In the genomic region with DNA sequence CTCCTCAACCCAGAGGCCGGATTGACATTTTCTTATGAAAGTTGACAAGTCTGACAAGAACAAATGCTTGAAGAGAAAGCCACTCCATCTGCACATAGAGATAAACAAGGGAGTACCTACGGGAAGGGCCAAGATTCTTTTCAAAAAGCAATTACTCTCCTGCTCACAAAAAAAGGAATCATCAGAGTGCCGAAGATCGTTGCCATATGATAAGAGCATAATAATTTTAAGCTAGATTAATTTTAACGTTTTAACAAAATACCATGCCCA, we compare ENCODE assay signal across 33 cellular contexts.
"Had no signal": no experiment of that assay in that cellular context is flagged by ENCODE, and none has a peak within 500 bp of the region (broad histone marks: within the 10 kb centered on the region; RNA-seq: fewer than 3 reads in every experiment).

No MANE protein-coding gene starts in this region.

- H3K27me3 Mint-ChIP-seq: activated CD4-positive, alpha-beta memory T cell treated with anti-CD3 and anti-CD28 coated beads, Interleukin-2, amount 10 ng/mL, durations not matched to agents 7 days and 5 days; activated CD4-positive, alpha-beta T cell treated with anti-CD3 and anti-CD28 coated beads, Interleukin-2, amount 10 ng/mL, durations not matched to agents 7 days and 5 days; activated naive CD4-positive, alpha-beta T cell treated with anti-CD3 and anti-CD28 coated beads, Interleukin-2, amount 10 ng/mL, durations not matched to agents 7 days and 5 days; activated naive CD8-positive, alpha-beta T cell treated with anti-CD3 and anti-CD28 coated beads, Interleukin-2, amount 10 ng/mL, durations not matched to agents 7 days and 5 days; activated T-cell treated with anti-CD3 and anti-CD28 coated beads, Interleukin-2, amount 50 U/mL, for 24 hours; central memory CD8-positive, alpha-beta T cell; dendritic cell treated with granulocyte-macrophage colony-stimulating factor and Interleukin-4, amounts not matched to agents 40 ng/mL and 50 ng/mL, for 4 days; effector memory CD8-positive, alpha-beta T cell had no signal

- H3K36me3 Mint-ChIP-seq: activated naive CD4-positive, alpha-beta T cell treated with anti-CD3 and anti-CD28 coated beads, Interleukin-2, amount 10 ng/mL, durations not matched to agents 7 days and 5 days; activated naive CD4-positive, alpha-beta T cell treated with anti-CD3 and anti-CD28 coated beads, Interleukin-2, amount 50 U/mL, for 72 hours; activated naive CD8-positive, alpha-beta T cell treated with anti-CD3 and anti-CD28 coated beads, Interleukin-2, amount 10 ng/mL, durations not matched to agents 7 days and 5 days; WTC11 had no signal

- H3K4me3 Mint-ChIP-seq: activated CD4-positive, alpha-beta memory T cell treated with anti-CD3 and anti-CD28 coated beads, Interleukin-2, amount 10 ng/mL, durations not matched to agents 7 days and 5 days; activated CD4-positive, alpha-beta T cell treated with anti-CD3 and anti-CD28 coated beads, Interleukin-2, amount 10 ng/mL, durations not matched to agents 7 days and 5 days; activated naive CD4-positive, alpha-beta T cell treated with anti-CD3 and anti-CD28 coated beads, Interleukin-2, amount 10 ng/mL, durations not matched to agents 7 days and 5 days; activated naive CD8-positive, alpha-beta T cell treated with anti-CD3 and anti-CD28 coated beads, Interleukin-2, amount 10 ng/mL, durations not matched to agents 7 days and 5 days; activated T-cell treated with anti-CD3 and anti-CD28 coated beads, Interleukin-2, amount 50 U/mL, for 24 hours; activated T-cell treated with anti-CD3 and anti-CD28 coated beads, Interleukin-2, amount 50 U/mL, for 72 hours; central memory CD8-positive, alpha-beta T cell; dendritic cell treated with granulocyte-macrophage colony-stimulating factor and Interleukin-4, amounts not matched to agents 40 ng/mL and 50 ng/mL, for 4 days; effector memory CD8-positive, alpha-beta T cell; WTC11 had no signal

- H3K9me3 Mint-ChIP-seq: activated CD4-positive, alpha-beta memory T cell treated with anti-CD3 and anti-CD28 coated beads, Interleukin-2, amount 10 ng/mL, durations not matched to agents 7 days and 5 days; activated naive CD4-positive, alpha-beta T cell treated with anti-CD3 and anti-CD28 coated beads, Interleukin-2, amount 50 U/mL, for 72 hours; activated naive CD8-positive, alpha-beta T cell treated with anti-CD3 and anti-CD28 coated beads, Interleukin-2, amount 10 ng/mL, durations not matched to agents 7 days and 5 days; activated T-cell treated with anti-CD3 and anti-CD28 coated beads, Interleukin-2, amount 50 U/mL, for 72 hours; dendritic cell treated with granulocyte-macrophage colony-stimulating factor and Interleukin-4, amounts not matched to agents 40 ng/mL and 50 ng/mL, for 4 days; WTC11 had no signal

- ATAC-seq: activated naive CD4-positive, alpha-beta T cell treated with anti-CD3 and anti-CD28 coated beads, Interleukin-2, amount 50 U/mL, for 72 hours; activated T-cell treated with anti-CD3 and anti-CD28 coated beads, Interleukin-2, amount 50 U/mL, for 72 hours; effector memory CD8-positive, alpha-beta T cell; foreskin keratinocyte; gastrocnemius medialis; WTC11 had no signal

- DNase-seq: activated CD4-positive, alpha-beta memory T cell treated with anti-CD3 and anti-CD28 coated beads, Interleukin-2, amount 10 ng/mL, durations not matched to agents 7 days and 5 days; activated CD4-positive, alpha-beta T cell treated with anti-CD3 and anti-CD28 coated beads for 1 hour; activated CD4-positive, alpha-beta T cell treated with anti-CD3 and anti-CD28 coated beads for 4 hours; activated CD4-positive, alpha-beta T cell treated with anti-CD3 and anti-CD28 coated beads, Interleukin-2, amount 10 ng/mL, durations not matched to agents 7 days and 5 days; activated CD4-positive, alpha-beta T cell treated with anti-CD3 and anti-CD28 coated beads, Interleukin-2, amount 50 U/mL, for 4 hours; activated CD8-positive, alpha-beta memory T cell treated with anti-CD3 and anti-CD28 coated beads, Interleukin-2, amount 50 U/mL, for 48 hours; activated gamma-delta T cell; activated naive CD4-positive, alpha-beta T cell; activated naive CD4-positive, alpha-beta T cell treated with anti-CD3 and anti-CD28 coated beads, Interleukin-2, amount 10 ng/mL, durations not matched to agents 7 days and 5 days; activated naive CD8-positive, alpha-beta T cell treated with anti-CD3 and anti-CD28 coated beads, Interleukin-2, amount 10 ng/mL, durations not matched to agents 7 days and 5 days; activated T-cell treated with anti-CD3 and anti-CD28 coated beads for 4 hours; activated T-cell treated with anti-CD3 and anti-CD28 coated beads, Interleukin-2, amount 50 U/mL, for 24 hours; activated T-cell treated with anti-CD3 and anti-CD28 coated beads, Interleukin-2, amount 50 U/mL, for 72 hours; brain microvascular endothelial cell; dorsolateral prefrontal cortex; effector CD4-positive, alpha-beta T cell; effector memory CD8-positive, alpha-beta T cell; erythroblast; foreskin keratinocyte; gastrocnemius medialis; glutamatergic neuron; heart left ventricle; T-helper 2 cell had no signal

- H3K27ac Mint-ChIP-seq: activated CD4-positive, alpha-beta memory T cell treated with anti-CD3 and anti-CD28 coated beads, Interleukin-2, amount 10 ng/mL, durations not matched to agents 7 days and 5 days; activated CD4-positive, alpha-beta T cell treated with anti-CD3 and anti-CD28 coated beads, Interleukin-2, amount 10 ng/mL, durations not matched to agents 7 days and 5 days; activated naive CD4-positive, alpha-beta T cell treated with anti-CD3 and anti-CD28 coated beads, Interleukin-2, amount 10 ng/mL, durations not matched to agents 7 days and 5 days; activated naive CD4-positive, alpha-beta T cell treated with anti-CD3 and anti-CD28 coated beads, Interleukin-2, amount 50 U/mL, for 72 hours; activated naive CD8-positive, alpha-beta T cell treated with anti-CD3 and anti-CD28 coated beads, Interleukin-2, amount 10 ng/mL, durations not matched to agents 7 days and 5 days; activated T-cell treated with anti-CD3 and anti-CD28 coated beads, Interleukin-2, amount 50 U/mL, for 24 hours; activated T-cell treated with anti-CD3 and anti-CD28 coated beads, Interleukin-2, amount 50 U/mL, for 72 hours; dendritic cell treated with granulocyte-macrophage colony-stimulating factor and Interleukin-4, amounts not matched to agents 40 ng/mL and 50 ng/mL, for 4 days; effector memory CD8-positive, alpha-beta T cell; WTC11 had no signal

- FAIRE-seq: astrocyte, bronchial epithelial cell, TTC549 had no signal

- H3K4me1 ChIP-seq: esophagus muscularis mucosa, foreskin keratinocyte, gastrocnemius medialis had no signal

- H3K36me3 ChIP-seq: brain microvascular endothelial cell, esophagus muscularis mucosa, gastrocnemius medialis, heart left ventricle had no signal

- H3K9me3 ChIP-seq: esophagus muscularis mucosa, gastrocnemius medialis, heart left ventricle had no signal

- H3K4me3 ChIP-seq: coronary artery, dorsolateral prefrontal cortex, esophagus muscularis mucosa, gastrocnemius medialis, heart left ventricle had no signal

- H3K27me3 ChIP-seq: brain microvascular endothelial cell, dorsolateral prefrontal cortex, esophagus muscularis mucosa, foreskin keratinocyte, gastrocnemius medialis, heart left ventricle had no signal

- H3K4me1 Mint-ChIP-seq: activated CD4-positive, alpha-beta memory T cell treated with anti-CD3 and anti-CD28 coated beads, Interleukin-2, amount 10 ng/mL, durations not matched to agents 7 days and 5 days; activated CD4-positive, alpha-beta T cell treated with anti-CD3 and anti-CD28 coated beads, Interleukin-2, amount 10 ng/mL, durations not matched to agents 7 days and 5 days; activated naive CD4-positive, alpha-beta T cell treated with anti-CD3 and anti-CD28 coated beads, Interleukin-2, amount 10 ng/mL, durations not matched to agents 7 days and 5 days; activated naive CD8-positive, alpha-beta T cell treated with anti-CD3 and anti-CD28 coated beads, Interleukin-2, amount 10 ng/mL, durations not matched to agents 7 days and 5 days; central memory CD8-positive, alpha-beta T cell; WTC11 had no signal

- H3K27ac ChIP-seq: brain microvascular endothelial cell, coronary artery, dorsolateral prefrontal cortex, esophagus muscularis mucosa, foreskin keratinocyte, gastrocnemius medialis, heart left ventricle, VCaP had no signal
